Comparison of ENCODE assay signal across 25 cellular contexts in the genomic region with DNA sequence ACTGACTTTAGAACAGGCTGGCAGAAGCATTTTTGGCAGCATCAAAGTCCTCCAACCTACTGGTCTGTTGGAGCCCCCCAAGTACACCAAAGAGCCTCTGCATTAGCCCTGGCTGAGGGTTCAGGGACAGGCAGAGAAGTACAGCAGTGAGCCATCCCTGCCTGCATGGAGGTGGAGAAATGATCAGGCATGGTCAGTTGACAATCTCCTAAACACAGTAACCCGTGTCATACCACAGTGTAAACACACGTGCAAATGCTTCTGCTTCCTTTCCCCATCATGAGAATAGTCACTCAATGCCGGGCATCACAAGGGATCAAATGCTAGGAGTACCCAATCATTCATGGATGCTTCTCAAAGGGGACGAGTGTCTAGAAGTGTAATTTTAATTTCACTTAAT. TPM values are rescaled to one million over a fixed set of nuclear protein-coding genes. Genes with fewer than 3 reads are reported as not detected.
DNase-seq lines count a peak whose midpoint lies in the region; ATAC-seq, FAIRE-seq and TF ChIP-seq lines count a peak whose summit lies in the region.
"Had no signal": no experiment of that assay in that cellular context is flagged by ENCODE, and none has a peak within 500 bp of the region (broad histone marks: within the 10 kb centered on the region; RNA-seq: fewer than 3 reads in every experiment).

No MANE protein-coding gene starts in this region.

- TF ChIP-seq CTCF in HepG2 (CRISPR knock-in tag; IDR thresholded peaks at IDR 0.05) (no peak), osteocyte (IDR thresholded peaks at IDR 0.05) (no peak)

- H3K9me3 Mint-ChIP-seq in activated CD4-positive, alpha-beta T cell treated with anti-CD3 and anti-CD28 coated beads for 36 hours (ENCODE audit: low read depth) = no peaks in the 10 kb centered on the region
- H3K9me3 Mint-ChIP-seq in activated T-helper 2 cell treated with anti-CD3 and anti-CD28 coated beads, Interferon-gamma antibody, Interleukin-2, Interleukin-4, amounts not matched to agents 10 μg/mL and 5 μg/mL and 100 μg/mL, durations not matched to agents 14 hours and 24 hours and 36 hours = no peaks in the 10 kb centered on the region
- H3K9me3 Mint-ChIP-seq in stimulated activated naive CD8-positive, alpha-beta T cell treated with anti-CD3 and anti-CD28 coated beads, Interleukin-15, amount 100 ng/mL, for 72 hours = no peaks in the 10 kb centered on the region
- no peaks in the 10 kb centered on the region for H3K9me3 Mint-ChIP-seq in osteocyte (ENCODE audit: unreplicated experiment)
- H3K9me3 Mint-ChIP-seq: CD8-positive, alpha-beta memory T cell had no signal

- H3K4me1 Mint-ChIP-seq in activated CD4-positive, alpha-beta T cell treated with anti-CD3 and anti-CD28 coated beads for 36 hours = peaks cover 13% of the 10 kb centered on the region
- peaks cover 38% of the 10 kb centered on the region for H3K4me1 Mint-ChIP-seq in activated T-helper 2 cell treated with anti-CD3 and anti-CD28 coated beads, Interferon-gamma antibody, Interleukin-2, Interleukin-4, amounts not matched to agents 10 μg/mL and 5 μg/mL and 100 μg/mL, durations not matched to agents 14 hours and 24 hours and 36 hours (ENCODE audit: low read depth)
- H3K4me1 Mint-ChIP-seq in stimulated activated naive CD8-positive, alpha-beta T cell treated with anti-CD3 and anti-CD28 coated beads, Interleukin-15, amount 100 ng/mL, for 72 hours = peaks cover 24% of the 10 kb centered on the region
- peaks cover 3% of the 10 kb centered on the region for H3K4me1 Mint-ChIP-seq in osteocyte (ENCODE audit: unreplicated experiment)

- in situ Hi-C loops in HepG2 (cut with HindIII; ENCODE audit: extremely low pct_ligation_motif_present, low pct_unique_long_range_greater_than_20kb) = no loop called here

- TF ChIP-seq POLR2A in HepG2 (IDR thresholded peaks at IDR 0.05; ENCODE audit: insufficient read depth in 1 of 2, low read depth in 2 of 2, low read length in 2 of 2) = 0 out of 4 replicates have a peak, but pooled peaks of 1 of the 2 experiments have one; percentile 17

- H3K4me2 ChIP-seq in HepG2 (ENCODE audit: low read depth, low read length) = peak overlapping the region; percentile 56
- H3K4me2 ChIP-seq: SK-N-SH had no signal

- H3K27ac ChIP-seq in HepG2 (ENCODE audit: extremely low read length, insufficient read depth, low read length) = no peak overlapping the region
- H3K27ac ChIP-seq: C4-2B had no signal

- H3K4me1 ChIP-seq in HepG2 (ENCODE audit: insufficient read depth, low read length) = peaks cover 75% of the 10 kb centered on the region

- H3K4me3 Mint-ChIP-seq in activated CD4-positive, alpha-beta T cell treated with anti-CD3 and anti-CD28 coated beads for 36 hours = no peak overlapping the region
- no peak overlapping the region for H3K4me3 Mint-ChIP-seq in activated T-helper 2 cell treated with anti-CD3 and anti-CD28 coated beads, Interferon-gamma antibody, Interleukin-2, Interleukin-4, amounts not matched to agents 10 μg/mL and 5 μg/mL and 100 μg/mL, durations not matched to agents 14 hours and 24 hours and 36 hours (ENCODE audit: low read depth)
- H3K4me3 Mint-ChIP-seq in stimulated activated naive CD8-positive, alpha-beta T cell treated with anti-CD3 and anti-CD28 coated beads, Interleukin-15, amount 100 ng/mL, for 72 hours = no peak overlapping the region
- H3K4me3 Mint-ChIP-seq in osteocyte (ENCODE audit: unreplicated experiment) = no peak overlapping the region

- no peak overlapping the region; the same call in 1 of the 2 replicates for H3K9ac ChIP-seq in HepG2 (ENCODE audit: insufficient read depth, low read depth, low read length)
- H3K9ac ChIP-seq: SK-N-SH had no signal

- no peaks in the 10 kb centered on the region for H3K27me3 Mint-ChIP-seq in activated CD4-positive, alpha-beta T cell treated with anti-CD3 and anti-CD28 coated beads for 36 hours
- H3K27me3 Mint-ChIP-seq in activated T-helper 2 cell treated with anti-CD3 and anti-CD28 coated beads, Interferon-gamma antibody, Interleukin-2, Interleukin-4, amounts not matched to agents 10 μg/mL and 5 μg/mL and 100 μg/mL, durations not matched to agents 14 hours and 24 hours and 36 hours (ENCODE audit: low read depth) = no peaks in the 10 kb centered on the region
- no peaks in the 10 kb centered on the region for H3K27me3 Mint-ChIP-seq in stimulated activated naive CD8-positive, alpha-beta T cell treated with anti-CD3 and anti-CD28 coated beads, Interleukin-15, amount 100 ng/mL, for 72 hours
- no peaks in the 10 kb centered on the region for H3K27me3 Mint-ChIP-seq in osteocyte (ENCODE audit: unreplicated experiment)
- H3K27me3 Mint-ChIP-seq: CD8-positive, alpha-beta memory T cell had no signal

- H4K20me1 ChIP-seq in HepG2 (ENCODE audit: insufficient read depth, low read length) = peaks cover 24% of the 10 kb centered on the region

- TF ChIP-seq RAD21 in HepG2 (CRISPR knock-in tag; IDR thresholded peaks at IDR 0.05) = no peak

- 95% methylated on average over 3 of the region's 4 CpGs for WGBS in HepG2 (ENCODE audit: low lambda C conversion rate)

- ATAC-seq in activated CD4-positive, alpha-beta T cell treated with anti-CD3 and anti-CD28 coated beads for 36 hours = no peak
- no peak for ATAC-seq in HepG2
- ATAC-seq in stimulated activated naive CD8-positive, alpha-beta T cell treated with anti-CD3 and anti-CD28 coated beads, Interleukin-15, amount 100 ng/mL, for 72 hours = no peak
- ATAC-seq: HCT116, Panc1 had no signal

- H3K9me3 ChIP-seq in HepG2 (ENCODE audit: low read length) = no peaks in the 10 kb centered on the region
- H3K9me3 ChIP-seq: SK-N-SH had no signal

- TF ChIP-seq EP300 in HepG2 (IDR thresholded peaks at IDR 0.05; ENCODE audit: low read depth in 2 of 2, low read length in 2 of 2) = no peak
- TF ChIP-seq EP300 in HepG2 (CRISPR knock-in tag; IDR thresholded peaks at IDR 0.05; ENCODE audit: borderline replicate concordance) = no peak

- peaks cover 3% of the 10 kb centered on the region for H3K36me3 Mint-ChIP-seq in activated CD4-positive, alpha-beta T cell treated with anti-CD3 and anti-CD28 coated beads for 36 hours (ENCODE audit: low read depth)
- H3K36me3 Mint-ChIP-seq in activated T-helper 2 cell treated with anti-CD3 and anti-CD28 coated beads, Interferon-gamma antibody, Interleukin-2, Interleukin-4, amounts not matched to agents 10 μg/mL and 5 μg/mL and 100 μg/mL, durations not matched to agents 14 hours and 24 hours and 36 hours (ENCODE audit: low read depth) = peaks cover 34% of the 10 kb centered on the region
- H3K36me3 Mint-ChIP-seq in osteocyte (ENCODE audit: unreplicated experiment) = peaks cover 14% of the 10 kb centered on the region

- H3K27me3 ChIP-seq in HepG2 (ENCODE audit: control insufficient read depth in 1 of 2, insufficient read depth in 2 of 2, low read length in 2 of 2) = no peaks in the 10 kb centered on the region

- BruUV-seq in HepG2 (replicated peaks; lab: Mats Ljungman, UMichigan) = no TSS peak

- FAIRE-seq in HepG2 (lab: Jason Lieb, UNC) = no peak
- FAIRE-seq: GM18507, H1 had no signal

- POLR2A ChIA-PET in activated CD4-positive, alpha-beta T cell treated with anti-CD3 and anti-CD28 coated beads for 36 hours (lab: Charles Lee) = no interaction called here
- POLR2A ChIA-PET in HepG2 (lab: Yijun Ruan, JAX) = interaction anchor here (2.0 to 11.1 kb wide), 2 partner anchors 6 to 9 kb away, joined by 6 to 172 read pairs; a partner anchor contains a TSS

- H3K79me2 ChIP-seq in HepG2 (ENCODE audit: insufficient read depth, low read length) = peaks cover 57% of the 10 kb centered on the region

- H2AFZ ChIP-seq in HepG2 (ENCODE audit: low read length) = no peak overlapping the region

- H3K36me3 ChIP-seq in HepG2 (replicated peaks in 1 of 2; ENCODE audit: control insufficient read depth in 1 of 2, insufficient read depth in 2 of 2, low read length in 2 of 2) = peaks cover 36 to 85% of the 10 kb centered on the region in 2 experiments

- H3K27ac Mint-ChIP-seq in activated CD4-positive, alpha-beta T cell treated with anti-CD3 and anti-CD28 coated beads for 36 hours = peak overlapping the region; percentile 10
- H3K27ac Mint-ChIP-seq in activated T-helper 2 cell treated with anti-CD3 and anti-CD28 coated beads, Interferon-gamma antibody, Interleukin-2, Interleukin-4, amounts not matched to agents 10 μg/mL and 5 μg/mL and 100 μg/mL, durations not matched to agents 14 hours and 24 hours and 36 hours = peak overlapping the region; percentile 60
- H3K27ac Mint-ChIP-seq in stimulated activated naive CD8-positive, alpha-beta T cell treated with anti-CD3 and anti-CD28 coated beads, Interleukin-15, amount 100 ng/mL, for 72 hours = no peak overlapping the region
- H3K27ac Mint-ChIP-seq in osteocyte (ENCODE audit: unreplicated experiment) = no peak overlapping the region

- no peak for DNase-seq in activated CD4-positive, alpha-beta T cell treated with anti-CD3 and anti-CD28 coated beads for 36 hours
- no peak for DNase-seq in activated CD4-positive, alpha-beta T cell treated with anti-CD3 and anti-CD28 coated beads, Interleukin-2, amount 50 U/mL, for 1 hour
- no peak for DNase-seq in activated T-helper 2 cell treated with anti-CD3 and anti-CD28 coated beads, Interferon-gamma antibody, Interleukin-2, Interleukin-4, amounts not matched to agents 10 μg/mL and 5 μg/mL and 100 μg/mL, durations not matched to agents 14 hours and 24 hours and 36 hours (ENCODE audit: low spot score)
- DNase-seq in HepG2 (ENCODE audit: low spot score) (no peak), posterior vena cava (ENCODE audit: low spot score) (peak; percentile 10), medulla oblongata (ENCODE audit: extremely low spot score) (no peak), osteocyte (ENCODE audit: extremely low spot score, unreplicated experiment) (no peak)
- no peak for DNase-seq in stimulated activated naive CD8-positive, alpha-beta T cell treated with anti-CD3 and anti-CD28 coated beads, Interleukin-15, amount 100 ng/mL, for 72 hours
- DNase-seq: 8988T; Calu3; CD8-positive, alpha-beta memory T cell; GDM1; KG1; NCI-H146; NCI-H2029; NCI-H2227 treated with DMSO at 0.1 percent for 48 hours; NCI-H510A; NK-92 treated with Interleukin-12 subunit alpha and Interleukin-12 subunit beta, amount 100 ng/mL, for 24 hours; SIG-M5; SK-N-SH had no signal

- CTCF ChIA-PET in activated CD4-positive, alpha-beta T cell treated with anti-CD3 and anti-CD28 coated beads for 36 hours (lab: Charles Lee) = interaction anchor here (0.6 to 2.7 kb wide), 3 partner anchors 40 to 1008 kb away, joined by 4 to 9 read pairs (median 6); no protein-coding TSS in a partner anchor
- CTCF ChIA-PET in HepG2 (lab: Yijun Ruan, JAX; ENCODE audit: low intra/inter-chr PET ratio, low total read pairs) = interaction anchor here (1.2 kb wide), 1 partner anchor 23 kb away, joined by 3 read pairs; no protein-coding TSS in a partner anchor

- intact Hi-C loops in activated CD4-positive, alpha-beta T cell treated with anti-CD3 and anti-CD28 coated beads for 36 hours (cut with DNase I, micrococcal nuclease) = loop anchor here in 1 of 2 experiments (5.0 kb wide), 1 partner anchor 135 kb away; a partner anchor contains a TSS
- intact Hi-C loops in activated T-helper 2 cell treated with anti-CD3 and anti-CD28 coated beads, Interferon-gamma antibody, Interleukin-2, Interleukin-4, amounts not matched to agents 10 μg/mL and 5 μg/mL and 100 μg/mL, durations not matched to agents 14 hours and 24 hours and 36 hours (cut with micrococcal nuclease) = loop anchor here (10.0 kb wide), 1 partner anchor 73 kb away; a partner anchor contains a TSS
- intact Hi-C loops in HepG2 (cut with micrococcal nuclease; ENCODE audit: unreplicated experiment) (no loop called here), posterior vena cava (cut with DNase I) (no loop called here)

- H3K4me3 ChIP-seq in HepG2 (replicated peaks in 1 of 3; ENCODE audit: insufficient read depth in 1 of 3, low read depth in 2 of 3, low read length in 3 of 3) = no peak overlapping the region; a peak in 1 of 6 replicates

RNA-seq across cellular contexts. Expression of a gene that starts 8.2 kb away (rescaled TPM):
- total RNA-seq in activated CD4-positive, alpha-beta T cell treated with anti-CD3 and anti-CD28 coated beads for 36 hours = not detected
- not detected in 2 replicates for total RNA-seq in activated T-helper 2 cell treated with anti-CD3 and anti-CD28 coated beads, Interferon-gamma antibody, Interleukin-2, Interleukin-4, amounts not matched to agents 10 μg/mL and 5 μg/mL and 100 μg/mL, durations not matched to agents 14 hours and 24 hours and 36 hours
- total RNA-seq in HepG2 (2016; rRNA removed; fragmentation: Illumina TruSeq; extraction: Trizol) = 55.6 and 111 TPM in 2 replicates
- total RNA-seq in HepG2 (2016; cell fraction: cytosol; rRNA removed; fragmentation: Illumina TruSeq; extraction: Trizol; ENCODE audit: low read depth) = 16.4 and 19.8 TPM in 2 replicates
- 53.2 and 106 TPM in 2 replicates for total RNA-seq in HepG2 (2016; cell fraction: insoluble cytoplasmic fraction; rRNA removed; fragmentation: Illumina TruSeq; extraction: Trizol)
- total RNA-seq in HepG2 (2016; cell fraction: membrane; rRNA removed; fragmentation: Illumina TruSeq; extraction: Trizol) = 35.3 and 35.7 TPM in 2 replicates
- 108 and 133 TPM in 2 replicates for total RNA-seq in HepG2 (2016; cell fraction: nucleus; rRNA removed; fragmentation: Illumina TruSeq; extraction: Trizol)
- 350 and 408 TPM in 2 replicates for polyA plus RNA-seq in HepG2 (2011; rRNA removed)
- 341 and 453 TPM in 2 replicates for polyA plus RNA-seq in HepG2 (2011; cell fraction: cytosol; rRNA removed)
- 146 and 188 TPM in 2 replicates for polyA plus RNA-seq in HepG2 (2011; cell fraction: nucleus; rRNA removed)
- polyA plus RNA-seq in HepG2 (2012) = 497 and 593 TPM in 2 replicates
- 30.3 and 32.4 TPM in 2 replicates for polyA plus RNA-seq in HepG2 (2016; cell fraction: cytosol; fragmentation: Illumina TruSeq; extraction: Trizol; ENCODE audit: low read depth)
- 91.5 and 101 TPM in 2 replicates for polyA plus RNA-seq in HepG2 (2016; cell fraction: insoluble cytoplasmic fraction; fragmentation: Illumina TruSeq; extraction: Trizol; ENCODE audit: low read depth)
- polyA plus RNA-seq in HepG2 (2016; cell fraction: membrane; fragmentation: Illumina TruSeq; extraction: Trizol; ENCODE audit: low read depth) = 45.7 and 51.9 TPM in 2 replicates
- polyA plus RNA-seq in HepG2 (2016; cell fraction: nucleus; fragmentation: Illumina TruSeq; extraction: Trizol; ENCODE audit: insufficient read depth, low read depth) = 228 and 244 TPM in 2 replicates
- 0.37 and 351 TPM in 2 replicates for polyA minus RNA-seq in HepG2 (2011; rRNA and poly(A)+ RNA removed; ENCODE audit: low replicate concordance)
- 132 and 186 TPM in 2 replicates for polyA minus RNA-seq in HepG2 (2011; cell fraction: cytosol; rRNA and poly(A)+ RNA removed)
- polyA minus RNA-seq in HepG2 (2011; cell fraction: nucleus; rRNA and poly(A)+ RNA removed) = 67.9 and 98.5 TPM in 2 replicates
- total RNA-seq in posterior vena cava = not detected
- total RNA-seq in osteocyte = not detected in 2 replicates
- total RNA-seq: Calu3; CD8-positive, alpha-beta memory T cell; H1 had no signal
- polyA plus RNA-seq: H1, SK-N-SH had no signal

Comparison
In these comparisons a context has a peak if more than half of its experiments do, and no peak if none do; other contexts are left out.
1. H3K27ac Mint-ChIP-seq: peak in activated CD4-positive, alpha-beta T cell treated with anti-CD3 and anti-CD28 coated beads for 36 hours (single experiment) and activated T-helper 2 cell treated with anti-CD3 and anti-CD28 coated beads, Interferon-gamma antibody, Interleukin-2, Interleukin-4, amounts not matched to agents 10 μg/mL and 5 μg/mL and 100 μg/mL, durations not matched to agents 14 hours and 24 hours and 36 hours (single experiment); none in stimulated activated naive CD8-positive, alpha-beta T cell treated with anti-CD3 and anti-CD28 coated beads, Interleukin-15, amount 100 ng/mL, for 72 hours (0 of 2) and osteocyte (single experiment).
2. RNA of a gene that starts 8.2 kb away (total RNA-seq): 16.4 to 133 TPM in HepG2; not detected in posterior vena cava, not detected in activated CD4-positive, alpha-beta T cell treated with anti-CD3 and anti-CD28 coated beads for 36 hours, not detected in activated T-helper 2 cell treated with anti-CD3 and anti-CD28 coated beads, Interferon-gamma antibody, Interleukin-2, Interleukin-4, amounts not matched to agents 10 μg/mL and 5 μg/mL and 100 μg/mL, durations not matched to agents 14 hours and 24 hours and 36 hours and not detected in osteocyte; every median in the first group is over 10 times any median in the second.